In genomic region chr15:92808611-92809063, GRCh38 we compare ENCODE assay signal across 7 cellular contexts.
A peak's percentile ranks its signal among the peaks of the same experiment; 100 is the strongest.
DNase-seq lines count a peak whose midpoint lies in the region; ATAC-seq and TF ChIP-seq lines count a peak whose summit lies in the region.

No MANE protein-coding gene starts in this region.

- intact Hi-C loops in adrenal gland (cut with DNase I), result loop anchor here in 1 of 2 donors (10.0 kb wide), 2 partner anchors 106 to 216 kb away; no protein-coding TSS in a partner anchor

- peak; percentile 7 for ATAC-seq in GM21723 (IDR thresholded peaks at IDR 0.05; ENCODE audit: unreplicated experiment)
- no peak for ATAC-seq in stimulated activated effector memory CD8-positive, alpha-beta T cell treated with anti-CD3 and anti-CD28 coated beads, Interleukin-12 subunit alpha, Interleukin-12 subunit beta, amount 100 ng/mL, for 72 hours

- WGBS in adrenal gland, 4 donors, result 2 to 17% (median 6%) methylated on average over 15 to 30 of the region's 30 CpGs

- TF ChIP-seq CTCF in Loucy (conservative IDR thresholded peaks at IDR 0.05; ENCODE audit: low read length) (no peak), adrenal gland (IDR thresholded peaks at IDR 0.05) (no peak)

- peaks cover 27% of the 10 kb centered on the region for H3K4me1 ChIP-seq in Loucy (ENCODE audit: insufficient read depth, low read length, poor library complexity, severe bottlenecking)
- peaks cover 19 to 42% of the 10 kb centered on the region in 2 donors for H3K4me1 ChIP-seq in adrenal gland (replicated peaks in 1 of 2)

- H3K36me3 ChIP-seq in Loucy (ENCODE audit: insufficient read depth, low read length) (no peaks in the 10 kb centered on the region), adrenal gland (replicated peaks in 1 of 2) (no peaks in the 10 kb centered on the region)

- peak overlapping the region; percentile 90 for H3K4me2 ChIP-seq in Loucy (ENCODE audit: low read depth, low read length, poor library complexity, severe bottlenecking)

- peak overlapping the region; percentile 89 for H3K9ac ChIP-seq in Loucy (ENCODE audit: low read depth, low read length, poor library complexity, severe bottlenecking)

- H3K27ac ChIP-seq in adrenal gland, result peak overlapping the region; percentile 86 to 99 (median 93)

- H3K4me3 ChIP-seq in GM08714 (ENCODE audit: low read length) (peak overlapping the region; percentile 91), Loucy (ENCODE audit: low read length, poor library complexity, severe bottlenecking) (peak overlapping the region; percentile 81), adrenal gland (peak overlapping the region in 2 of 4 donors; percentile 16 to 66), iPS-11a (ENCODE audit: low read depth, low read length) (peak overlapping the region; percentile 17)

- no peak for TF ChIP-seq POLR2A in adrenal gland (IDR thresholded peaks at IDR 0.05)

- H3K9me3 Mint-ChIP-seq in stimulated activated effector memory CD8-positive, alpha-beta T cell treated with anti-CD3 and anti-CD28 coated beads, Interleukin-12 subunit alpha, Interleukin-12 subunit beta, amount 100 ng/mL, for 72 hours, result no peaks in the 10 kb centered on the region

- H3F3A ChIP-seq in Loucy (ENCODE audit: low read depth), result no peaks in the 10 kb centered on the region

- no peaks in the 10 kb centered on the region for H4K20me1 ChIP-seq in Loucy (ENCODE audit: insufficient read depth, low read length, poor library complexity, severe bottlenecking)

- peak overlapping the region; percentile 79 for H3K4me3 Mint-ChIP-seq in stimulated activated effector memory CD8-positive, alpha-beta T cell treated with anti-CD3 and anti-CD28 coated beads, Interleukin-12 subunit alpha, Interleukin-12 subunit beta, amount 100 ng/mL, for 72 hours

- no peaks in the 10 kb centered on the region for H3K27me3 ChIP-seq in Loucy (ENCODE audit: insufficient read depth, low read length, poor library complexity, severe bottlenecking)
- H3K27me3 ChIP-seq in adrenal gland, result no peaks in the 10 kb centered on the region

- H3K79me2 ChIP-seq in Loucy (ENCODE audit: insufficient read depth, low read length), result peaks cover 30% of the 10 kb centered on the region

- no peaks in the 10 kb centered on the region for H3K9me2 ChIP-seq in Loucy (replicated peaks; ENCODE audit: low read depth, low read length)

- peaks cover 15% of the 10 kb centered on the region for H3K36me3 Mint-ChIP-seq in stimulated activated effector memory CD8-positive, alpha-beta T cell treated with anti-CD3 and anti-CD28 coated beads, Interleukin-12 subunit alpha, Interleukin-12 subunit beta, amount 100 ng/mL, for 72 hours

- peak in 6 of 7 donors; percentile 62 to 77 (median 67) for DNase-seq in adrenal gland
- no peak for DNase-seq in stimulated activated effector memory CD8-positive, alpha-beta T cell treated with anti-CD3 and anti-CD28 coated beads, Interleukin-12 subunit alpha, Interleukin-12 subunit beta, amount 100 ng/mL, for 72 hours (ENCODE audit: low spot score in 2 of 2)
- no peak for DNase-seq in NCI-H2171 (lab: John Stamatoyannopoulos, UW)

- no peaks in the 10 kb centered on the region for H3K9me3 ChIP-seq in Loucy (ENCODE audit: insufficient read depth, low read depth, low read length)
- no peaks in the 10 kb centered on the region for H3K9me3 ChIP-seq in adrenal gland (replicated peaks in 1 of 3)

- peaks cover 35% of the 10 kb centered on the region for H3K4me1 Mint-ChIP-seq in stimulated activated effector memory CD8-positive, alpha-beta T cell treated with anti-CD3 and anti-CD28 coated beads, Interleukin-12 subunit alpha, Interleukin-12 subunit beta, amount 100 ng/mL, for 72 hours

- H3K27ac Mint-ChIP-seq in stimulated activated effector memory CD8-positive, alpha-beta T cell treated with anti-CD3 and anti-CD28 coated beads, Interleukin-12 subunit alpha, Interleukin-12 subunit beta, amount 100 ng/mL, for 72 hours, result peak overlapping the region; percentile 97

- H2AFZ ChIP-seq in Loucy (ENCODE audit: low read length), result peak overlapping the region; percentile 82

Comparison
In these comparisons a context has a peak if more than half of its experiments do, and no peak if none do; other contexts are left out.
1. DNase-seq: peak in adrenal gland (6 of 7); none in stimulated activated effector memory CD8-positive, alpha-beta T cell treated with anti-CD3 and anti-CD28 coated beads, Interleukin-12 subunit alpha, Interleukin-12 subunit beta, amount 100 ng/mL, for 72 hours (0 of 2) and NCI-H2171 (single experiment).